In the genomic region with DNA sequence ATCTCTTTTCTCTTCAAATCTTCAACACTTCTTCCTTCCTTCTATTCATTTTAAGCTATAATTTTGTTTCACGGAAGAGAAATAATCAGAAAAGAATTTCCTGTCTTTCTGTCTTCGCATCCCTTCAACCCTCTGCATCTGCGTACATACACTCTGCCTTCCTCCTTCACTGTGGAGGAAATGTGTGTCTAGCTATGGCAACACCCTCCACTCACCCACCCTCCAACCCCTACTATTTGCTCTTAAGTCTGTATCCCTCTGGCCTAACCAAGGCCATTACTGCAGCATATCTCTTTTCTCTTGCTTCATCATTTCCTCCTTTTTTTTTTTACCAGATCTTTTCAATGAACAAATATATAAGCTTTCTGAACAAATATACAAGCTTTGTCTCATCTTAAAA, we compare ENCODE assay signal across 12 cellular contexts.
"Had no signal": no experiment of that assay in that cellular context is flagged by ENCODE, and none has a peak within 500 bp of the region (broad histone marks: within the 10 kb centered on the region; RNA-seq: fewer than 3 reads in every experiment).

No MANE protein-coding gene starts in this region.

- FAIRE-seq: frontal cortex, islet of Langerhans had no signal

- H3K27me3 ChIP-seq: heart right ventricle had no signal

- H3K4me1 ChIP-seq: heart right ventricle had no signal

- H3K36me3 ChIP-seq: heart right ventricle had no signal

- H3K4me3 ChIP-seq: heart right ventricle, mucosa of descending colon, smooth muscle cell had no signal

- DNase-seq: heart right ventricle; hypothalamus; kidney glomerular epithelial cell; mucosa of descending colon; naive thymus-derived CD8-positive, alpha-beta T cell; right cardiac atrium; stimulated activated CD4-positive, alpha-beta T cell treated with anti-CD3 and anti-CD28 coated beads, Interleukin-2, amount 100 ng/mL, for 48 hours; stimulated activated naive CD4-positive, alpha-beta T cell treated with Interleukin-2 at 50 U/mL for 16 hours; trophoblast cell had no signal

- ATAC-seq: heart right ventricle; mucosa of descending colon; naive thymus-derived CD8-positive, alpha-beta T cell; right cardiac atrium had no signal

- H3K27ac ChIP-seq: heart right ventricle had no signal

- H3K4me2 ChIP-seq: smooth muscle cell had no signal
